Comparison of ENCODE assay signal across 12 cellular contexts in genomic region chr1:27570383-27570755, GRCh38. TPM values are rescaled to one million over a fixed set of nuclear protein-coding genes. Genes with fewer than 3 reads are reported as not detected.
DNase-seq lines count a peak whose midpoint lies in the region; ATAC-seq and TF ChIP-seq lines count a peak whose summit lies in the region.
"Had no signal": no experiment of that assay in that cellular context is flagged by ENCODE, and none has a peak within 500 bp of the region (broad histone marks: within the 10 kb centered on the region; RNA-seq: fewer than 3 reads in every experiment).

No MANE protein-coding gene starts in this region.

- no peaks in the 10 kb centered on the region for H3K27me3 Mint-ChIP-seq in chondrocyte (ENCODE audit: low read depth)
- no peaks in the 10 kb centered on the region for H3K27me3 Mint-ChIP-seq in Calu3 (ENCODE audit: unreplicated experiment)

- no TSS peak for BruUV-seq in Calu3 (replicated peaks; lab: Mats Ljungman, UMichigan)

- TF ChIP-seq POLR2A in stomach (IDR thresholded peaks at IDR 0.05): no peak

- H3K36me3 ChIP-seq in HEK293 (ENCODE audit: control insufficient read depth in 2 of 2, insufficient read depth in 1 of 2, low read length in 2 of 2) (no peaks in the 10 kb centered on the region), lower lobe of right lung (no peaks in the 10 kb centered on the region), stomach (no peaks in the 10 kb centered on the region)

- TF ChIP-seq EP300 in stomach (IDR thresholded peaks at IDR 0.05): no peak

- TF ChIP-seq CTCF in HEK293 (tag by site-specific recombination; IDR thresholded peaks at IDR 0.05) (no peak), chondrocyte (IDR thresholded peaks at IDR 0.05) (no peak), lower lobe of right lung (IDR thresholded peaks at IDR 0.05) (no peak), stomach (IDR thresholded peaks at IDR 0.05) (no peak), Calu3 (IDR thresholded peaks at IDR 0.05; ENCODE audit: unreplicated experiment) (no peak)

- H3K4me3 Mint-ChIP-seq in chondrocyte (ENCODE audit: unreplicated experiment): no peak overlapping the region
- H3K4me3 Mint-ChIP-seq in Calu3 (ENCODE audit: low read depth, unreplicated experiment): no peak overlapping the region

- H3K36me3 Mint-ChIP-seq in chondrocyte (ENCODE audit: low read depth) (no peaks in the 10 kb centered on the region), Calu3 (ENCODE audit: insufficient read depth, unreplicated experiment) (peaks cover 16% of the 10 kb centered on the region)

- H3K4me1 ChIP-seq in HEK293 (ENCODE audit: control insufficient read depth, insufficient read depth, low read length): peaks cover 11% of the 10 kb centered on the region
- peaks cover 97% of the 10 kb centered on the region for H3K4me1 ChIP-seq in lower lobe of right lung
- H3K4me1 ChIP-seq in stomach: peaks cover 99 to 100% (median 100%) of the 10 kb centered on the region in 4 donors

- H3K27ac ChIP-seq in HEK293 (ENCODE audit: extremely low read depth, low read depth, low read length): no peak overlapping the region
- H3K27ac ChIP-seq in lower lobe of right lung: peak overlapping the region; percentile 76
- peak overlapping the region; percentile 12 to 97 (median 95) for H3K27ac ChIP-seq in stomach

- no peaks in the 10 kb centered on the region for H3K27me3 ChIP-seq in lower lobe of right lung (ENCODE audit: low read depth)
- peaks cover 0 to 4% (median 0%) of the 10 kb centered on the region in 3 donors for H3K27me3 ChIP-seq in stomach

- WGBS in stomach, 5 donors: 38 to 63% (median 43%) methylated on average over 2 of the region's 2 CpGs

- no peaks in the 10 kb centered on the region for H3K9me3 ChIP-seq in HEK293 (ENCODE audit: control insufficient read depth, insufficient read depth, low read depth, low read length)
- H3K9me3 ChIP-seq in lower lobe of right lung: no peaks in the 10 kb centered on the region
- H3K9me3 ChIP-seq in stomach: no peaks in the 10 kb centered on the region

- POLR2A ChIA-PET in HEK293 (lab: Yijun Ruan, JAX): interaction anchor here (0.7 to 1.3 kb wide), 3 partner anchors 13 to 34 kb away, joined by 3 to 5 read pairs (median 3); partner anchors contain the start of gene AHDC1

- peaks cover 94% of the 10 kb centered on the region for H3K4me1 Mint-ChIP-seq in chondrocyte (ENCODE audit: low read depth)
- H3K4me1 Mint-ChIP-seq in Calu3 (ENCODE audit: low read depth, unreplicated experiment): peaks cover 86% of the 10 kb centered on the region

- intact Hi-C loops in lower lobe of right lung (cut with DNase I) (no loop called here), stomach (cut with DNase I; ENCODE audit: low total_unique reads) (no loop called here), Calu3 (cut with micrococcal nuclease; ENCODE audit: unreplicated experiment) (no loop called here)

- ATAC-seq in lower lobe of right lung (no peak), HG02973 (IDR thresholded peaks at IDR 0.05; ENCODE audit: unreplicated experiment) (no peak)

- no peak overlapping the region for H3K4me3 ChIP-seq in HEK293 (ENCODE audit: low read depth, low read length)
- no peak overlapping the region for H3K4me3 ChIP-seq in lower lobe of right lung
- no peak overlapping the region for H3K4me3 ChIP-seq in stomach

- H3K27ac Mint-ChIP-seq in chondrocyte (ENCODE audit: unreplicated experiment) (peak overlapping the region; percentile 90), Calu3 (ENCODE audit: unreplicated experiment) (no peak overlapping the region)

- DNase-seq in chondrocyte (ENCODE audit: low spot score) (no peak), lower lobe of right lung (no peak), stomach (no peak), dermis blood vessel endothelial cell (no peak), Calu3 (no peak), SHP77 (lab: John Stamatoyannopoulos, UW) (no peak)
- DNase-seq: anterior cingulate cortex; MM.1S; stimulated activated CD4-positive, alpha-beta T cell treated with anti-CD3 and anti-CD28 coated beads, Interleukin-1b, Interleukin-23, amount 100 ng/mL, for 48 hours; T-helper 9 cell had no signal

- CTCF ChIA-PET in HEK293 (lab: Yijun Ruan, JAX): interaction anchor here (1.1 to 8.6 kb wide), 10 partner anchors 12 to 145 kb away, joined by 3 to 111 read pairs (median 8); no protein-coding TSS in a partner anchor
- CTCF ChIA-PET in Calu3 (lab: Charles Lee): interaction anchor here (1.1 to 3.8 kb wide), 2 partner anchors 13 to 31 kb away, joined by 3 to 12 read pairs; no protein-coding TSS in a partner anchor

- H3K9me3 Mint-ChIP-seq in chondrocyte (ENCODE audit: low read depth): no peaks in the 10 kb centered on the region
- H3K9me3 Mint-ChIP-seq in Calu3 (ENCODE audit: low read depth, unreplicated experiment): no peaks in the 10 kb centered on the region

TF ChIP-seq in HEK293, 187 proteins besides CTCF, POLR2A, EP300 and RAD21:
- TF ChIP-seq ZNF184 (tag by site-specific recombination; IDR thresholded peaks at IDR 0.05) (no peak), SCRT2 (tag by site-specific recombination; IDR thresholded peaks at IDR 0.05) (peak; percentile 20; the same call in 1 of the 2 replicates)

RNA-seq across cellular contexts. Expression of gene AHDC1, which starts 33.6 kb away (rescaled TPM):
- total RNA-seq in chondrocyte (61.6 to 86.7 TPM (median 61.8 TPM) in 3 replicates), lower lobe of right lung (23.7 TPM), stomach (10 to 100 TPM; 10.8 to 95.0 (median 35.1) TPM), dermis blood vessel endothelial cell (7.1 and 16.0 TPM in 2 replicates), Calu3 (2022) (20.8 and 21.5 TPM in 2 replicates)
- polyA plus RNA-seq in stomach: 10 to 100 TPM in 1 of 3 donors, 1 to 10 TPM in 2; 5.8 to 10.3 (median 8.3) TPM
